Comparison of ENCODE assay signal across 26 cellular contexts in the genomic region with DNA sequence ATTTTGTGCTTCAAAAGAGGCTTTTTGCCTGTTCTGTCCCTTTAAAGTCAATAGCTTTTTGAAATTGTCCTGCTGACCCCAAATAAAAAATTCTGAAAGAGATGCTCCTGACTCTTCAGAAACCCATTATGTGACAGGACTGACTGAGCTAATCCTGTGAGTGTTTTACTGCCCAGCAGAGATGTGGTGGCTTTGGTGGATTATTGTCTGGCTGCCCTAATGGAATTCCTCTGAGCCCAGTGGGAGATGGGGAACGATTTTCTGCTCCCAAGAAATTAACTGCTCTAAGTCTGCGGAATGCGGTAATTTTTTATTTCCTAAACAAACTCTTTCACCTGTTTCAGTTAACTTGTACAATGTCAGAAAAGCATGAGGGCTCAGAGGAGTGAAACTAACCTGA.
"Had no signal": no experiment of that assay in that cellular context is flagged by ENCODE, and none has a peak within 500 bp of the region (broad histone marks: within the 10 kb centered on the region; RNA-seq: fewer than 3 reads in every experiment).

No MANE protein-coding gene starts in this region.

- H3K4me1 ChIP-seq: Peyer's patch had no signal

- H3K4me3 ChIP-seq: cardiac muscle cell, Peyer's patch had no signal

- DNase-seq: activated CD4-positive, alpha-beta T cell treated with anti-CD3 and anti-CD28 coated beads for 36 hours; activated CD4-positive, CD25-positive, alpha-beta regulatory T cell; activated CD8-positive, alpha-beta memory T cell treated with anti-CD3 and anti-CD28 coated beads, Interleukin-2, amount 50 U/mL, for 4 hours; activated CD8-positive, alpha-beta T cell treated with anti-CD3 and anti-CD28 coated beads for 36 hours; activated gamma-delta T cell treated with Interleukin-2 at 50 U/mL for 16 hours; activated naive CD4-positive, alpha-beta T cell treated with anti-CD3 and anti-CD28 coated beads, Interleukin-2, amount 10 ng/mL, durations not matched to agents 7 days and 5 days; activated naive CD8-positive, alpha-beta T cell treated with anti-CD3 and anti-CD28 coated beads for 36 hours; activated T-cell treated with anti-CD3 and anti-CD28 coated beads, Interleukin-2, amount 50 U/mL, for 72 hours; brain microvascular endothelial cell; KG1; NCI-H1048; NCI-H146; NCI-H1930; NCI-H2171; NCI-H2227 treated with DMSO at 0.1 percent for 48 hours; NCI-H446 treated with DMSO at 0.1 percent for 48 hours; NCI-H524 treated with DMSO at 0.1 percent for 48 hours; NCI-H748 treated with DMSO at 0.1 percent for 48 hours; NK-92 treated with Interleukin-12 subunit alpha and Interleukin-12 subunit beta, amount 100 ng/mL, for 24 hours; Peyer's patch; SHP77 treated with DMSO at 0.1 percent for 48 hours; T-cell; T-helper 2 cell; T1000 had no signal

- H3K27ac ChIP-seq: brain microvascular endothelial cell, cardiac muscle cell, Peyer's patch had no signal

- H3K27me3 ChIP-seq: brain microvascular endothelial cell, cardiac muscle cell, Peyer's patch had no signal

- H3K36me3 ChIP-seq: brain microvascular endothelial cell, cardiac muscle cell, Peyer's patch had no signal

- H3K9me3 ChIP-seq: Peyer's patch had no signal

- FAIRE-seq: TTC549 had no signal
